Comparison of ENCODE assay signal across 13 cellular contexts in the genomic region with DNA sequence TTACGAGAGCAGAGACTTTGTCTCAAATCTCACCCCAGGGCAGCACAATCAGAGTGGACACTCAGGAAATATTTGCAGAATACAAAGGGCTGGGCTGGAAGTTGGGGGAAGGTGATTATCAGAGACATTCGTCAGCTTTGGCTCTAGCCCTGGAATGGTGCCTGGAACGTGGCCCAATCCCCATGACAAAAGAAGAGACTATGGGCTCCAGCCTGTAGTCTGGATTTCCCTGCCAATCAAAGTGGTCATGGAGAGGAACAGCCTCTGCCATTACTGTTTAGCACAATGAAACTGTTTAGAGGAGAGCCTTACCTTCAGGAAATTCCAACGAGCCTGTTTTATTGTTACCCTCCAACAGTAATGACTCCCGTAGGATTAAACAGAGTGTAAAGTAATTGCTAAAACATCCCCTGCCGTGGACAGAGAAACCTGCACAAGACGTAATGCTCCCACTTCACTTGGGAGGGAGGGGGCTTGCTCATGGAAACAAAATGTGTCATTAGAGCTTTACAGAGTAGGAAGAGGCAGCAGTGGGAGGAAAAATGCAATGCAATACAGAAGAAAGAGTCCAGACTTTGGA.
DNase-seq lines count a peak whose midpoint lies in the region; ATAC-seq and TF ChIP-seq lines count a peak whose summit lies in the region.
"Had no signal": no experiment of that assay in that cellular context is flagged by ENCODE, and none has a peak within 500 bp of the region (broad histone marks: within the 10 kb centered on the region; RNA-seq: fewer than 3 reads in every experiment).

No MANE protein-coding gene starts in this region.

- TF ChIP-seq CTCF in WTC11 (IDR thresholded peaks at IDR 0.05) (no peak), smooth muscle cell (IDR thresholded peaks at IDR 0.05; ENCODE audit: borderline replicate concordance, insufficient read depth, poor library complexity, severe bottlenecking) (no peak)

- no peak overlapping the region for H3K4me3 ChIP-seq in smooth muscle cell

- H3K9me3 ChIP-seq in smooth muscle cell (replicated peaks; ENCODE audit: low read depth), result no peaks in the 10 kb centered on the region

- ATAC-seq in WTC11 (peak; percentile 97), GM18517 (IDR thresholded peaks at IDR 0.05; ENCODE audit: unreplicated experiment) (no peak)
- no peak for ATAC-seq in stimulated activated naive CD8-positive, alpha-beta T cell treated with anti-CD3 and anti-CD28 coated beads, Interleukin-15, amount 100 ng/mL, for 72 hours
- ATAC-seq: activated CD8-positive, alpha-beta memory T cell treated with anti-CD3 and anti-CD28 coated beads, Interleukin-2, amount 10 ng/mL, durations not matched to agents 7 days and 5 days had no signal

- H3K27ac Mint-ChIP-seq in WTC11, result peak overlapping the region; percentile 82
- no peak overlapping the region for H3K27ac Mint-ChIP-seq in stimulated activated naive CD8-positive, alpha-beta T cell treated with anti-CD3 and anti-CD28 coated beads, Interleukin-15, amount 100 ng/mL, for 72 hours
- H3K27ac Mint-ChIP-seq: activated CD8-positive, alpha-beta memory T cell treated with anti-CD3 and anti-CD28 coated beads, Interleukin-2, amount 10 ng/mL, durations not matched to agents 7 days and 5 days; T-helper 1 cell treated with Interleukin-12 subunit alpha and Interleukin-12 subunit beta and Interleukin-4 antibody, amounts not matched to agents 30 μg/mL and 1 μg/mL, for 36 hours had no signal

- POLR2A ChIA-PET in WTC11 (lab: Charles Lee), result interaction anchor here (0.6 kb wide), 1 partner anchor 35 kb away, joined by 4 read pairs; no protein-coding TSS in a partner anchor

- DNase-seq in NCI-H1417 (lab: John Stamatoyannopoulos, UW) (peak; percentile 20 to 59 (median 44)), NCI-H1417 treated with DMSO at 0.1 percent for 48 hours (lab: John Stamatoyannopoulos, UW) (no peak), WTC11 (ENCODE audit: low spot score) (peak; percentile 41), iPS DF 19.7 (ENCODE audit: low read depth, low spot score) (peak; percentile 52), smooth muscle cell (lab: John Stamatoyannopoulos, UW; ENCODE audit: unreplicated experiment) (no peak)
- no peak for DNase-seq in activated CD4-positive, CD25-positive, alpha-beta regulatory T cell treated with anti-CD3 and anti-CD28 coated beads, Interleukin-2, amount 50 U/mL, for 72 hours
- DNase-seq in stimulated activated naive CD8-positive, alpha-beta T cell treated with anti-CD3 and anti-CD28 coated beads, Interleukin-15, amount 100 ng/mL, for 72 hours, result no peak
- DNase-seq: activated CD8-positive, alpha-beta memory T cell treated with anti-CD3 and anti-CD28 coated beads, Interleukin-2, amount 10 ng/mL, durations not matched to agents 7 days and 5 days; GF-D8; NCI-H526 had no signal

- H3K4me3 Mint-ChIP-seq in WTC11, result 0 out of 2 replicates have a peak overlapping the region, but pooled peaks have one; percentile 5
- H3K4me3 Mint-ChIP-seq in stimulated activated naive CD8-positive, alpha-beta T cell treated with anti-CD3 and anti-CD28 coated beads, Interleukin-15, amount 100 ng/mL, for 72 hours, result no peak overlapping the region
- H3K4me3 Mint-ChIP-seq: activated CD8-positive, alpha-beta memory T cell treated with anti-CD3 and anti-CD28 coated beads, Interleukin-2, amount 10 ng/mL, durations not matched to agents 7 days and 5 days; T-helper 1 cell treated with Interleukin-12 subunit alpha and Interleukin-12 subunit beta and Interleukin-4 antibody, amounts not matched to agents 30 μg/mL and 1 μg/mL, for 36 hours had no signal

- no peaks in the 10 kb centered on the region for H4K20me1 ChIP-seq in smooth muscle cell (ENCODE audit: low read depth)

- peak overlapping the region; percentile 57 for H3K4me2 ChIP-seq in smooth muscle cell

- H3F3A ChIP-seq in smooth muscle cell (ENCODE audit: low read depth), result no peaks in the 10 kb centered on the region

- no peaks in the 10 kb centered on the region for H3K36me3 Mint-ChIP-seq in WTC11
- H3K36me3 Mint-ChIP-seq: activated CD8-positive, alpha-beta memory T cell treated with anti-CD3 and anti-CD28 coated beads, Interleukin-2, amount 10 ng/mL, durations not matched to agents 7 days and 5 days had no signal

- H2AFZ ChIP-seq in smooth muscle cell (ENCODE audit: low read depth), result no peak overlapping the region

- peaks cover 13% of the 10 kb centered on the region for H3K4me1 Mint-ChIP-seq in WTC11
- no peaks in the 10 kb centered on the region for H3K4me1 Mint-ChIP-seq in stimulated activated naive CD8-positive, alpha-beta T cell treated with anti-CD3 and anti-CD28 coated beads, Interleukin-15, amount 100 ng/mL, for 72 hours
- H3K4me1 Mint-ChIP-seq: activated CD8-positive, alpha-beta memory T cell treated with anti-CD3 and anti-CD28 coated beads, Interleukin-2, amount 10 ng/mL, durations not matched to agents 7 days and 5 days had no signal

- no peaks in the 10 kb centered on the region for H3K36me3 ChIP-seq in smooth muscle cell (ENCODE audit: low read depth)

- no peaks in the 10 kb centered on the region for H3K79me2 ChIP-seq in smooth muscle cell (ENCODE audit: low read depth)

- peaks cover 7% of the 10 kb centered on the region for H3K9me3 Mint-ChIP-seq in WTC11
- no peaks in the 10 kb centered on the region for H3K9me3 Mint-ChIP-seq in stimulated activated naive CD8-positive, alpha-beta T cell treated with anti-CD3 and anti-CD28 coated beads, Interleukin-15, amount 100 ng/mL, for 72 hours

- H3K4me1 ChIP-seq in smooth muscle cell (ENCODE audit: low read depth), result peaks cover 11% of the 10 kb centered on the region

- H3K9ac ChIP-seq in smooth muscle cell (ENCODE audit: low read depth), result no peak overlapping the region

- no peaks in the 10 kb centered on the region for H3K27me3 ChIP-seq in smooth muscle cell (ENCODE audit: low read depth)

- H3K27ac ChIP-seq in smooth muscle cell (ENCODE audit: low read depth), result no peak overlapping the region
- H3K27ac ChIP-seq: epithelial cell of prostate had no signal

- H3K27me3 Mint-ChIP-seq in WTC11 (ENCODE audit: low read depth), result peaks cover 31% of the 10 kb centered on the region
- peaks cover 8% of the 10 kb centered on the region for H3K27me3 Mint-ChIP-seq in stimulated activated naive CD8-positive, alpha-beta T cell treated with anti-CD3 and anti-CD28 coated beads, Interleukin-15, amount 100 ng/mL, for 72 hours
- H3K27me3 Mint-ChIP-seq: activated CD8-positive, alpha-beta memory T cell treated with anti-CD3 and anti-CD28 coated beads, Interleukin-2, amount 10 ng/mL, durations not matched to agents 7 days and 5 days had no signal

- WGBS in smooth muscle cell (ENCODE audit: low lambda C conversion rate), result 12% methylated on average over 7 of the region's 7 CpGs

- CTCF ChIA-PET in WTC11 (lab: Charles Lee), result no interaction called here

TF ChIP-seq in WTC11, 78 proteins besides CTCF, POLR2A, EP300 and RAD21 (continues in another document):
- TF ChIP-seq, protein P1, sequence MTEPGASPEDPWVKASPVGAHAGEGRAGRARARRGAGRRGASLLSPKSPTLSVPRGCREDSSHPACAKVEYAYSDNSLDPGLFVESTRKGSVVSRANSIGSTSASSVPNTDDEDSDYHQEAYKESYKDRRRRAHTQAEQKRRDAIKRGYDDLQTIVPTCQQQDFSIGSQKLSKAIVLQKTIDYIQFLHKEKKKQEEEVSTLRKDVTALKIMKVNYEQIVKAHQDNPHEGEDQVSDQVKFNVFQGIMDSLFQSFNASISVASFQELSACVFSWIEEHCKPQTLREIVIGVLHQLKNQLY (CRISPR knock-in tag; IDR thresholded peaks at IDR 0.05), result no peak
- TF ChIP-seq NFATC4 (CRISPR knock-in tag; IDR thresholded peaks at IDR 0.05) (no peak), JAZF1 (CRISPR knock-in tag; IDR thresholded peaks at IDR 0.05) (no peak)
- TF ChIP-seq, protein P2, sequence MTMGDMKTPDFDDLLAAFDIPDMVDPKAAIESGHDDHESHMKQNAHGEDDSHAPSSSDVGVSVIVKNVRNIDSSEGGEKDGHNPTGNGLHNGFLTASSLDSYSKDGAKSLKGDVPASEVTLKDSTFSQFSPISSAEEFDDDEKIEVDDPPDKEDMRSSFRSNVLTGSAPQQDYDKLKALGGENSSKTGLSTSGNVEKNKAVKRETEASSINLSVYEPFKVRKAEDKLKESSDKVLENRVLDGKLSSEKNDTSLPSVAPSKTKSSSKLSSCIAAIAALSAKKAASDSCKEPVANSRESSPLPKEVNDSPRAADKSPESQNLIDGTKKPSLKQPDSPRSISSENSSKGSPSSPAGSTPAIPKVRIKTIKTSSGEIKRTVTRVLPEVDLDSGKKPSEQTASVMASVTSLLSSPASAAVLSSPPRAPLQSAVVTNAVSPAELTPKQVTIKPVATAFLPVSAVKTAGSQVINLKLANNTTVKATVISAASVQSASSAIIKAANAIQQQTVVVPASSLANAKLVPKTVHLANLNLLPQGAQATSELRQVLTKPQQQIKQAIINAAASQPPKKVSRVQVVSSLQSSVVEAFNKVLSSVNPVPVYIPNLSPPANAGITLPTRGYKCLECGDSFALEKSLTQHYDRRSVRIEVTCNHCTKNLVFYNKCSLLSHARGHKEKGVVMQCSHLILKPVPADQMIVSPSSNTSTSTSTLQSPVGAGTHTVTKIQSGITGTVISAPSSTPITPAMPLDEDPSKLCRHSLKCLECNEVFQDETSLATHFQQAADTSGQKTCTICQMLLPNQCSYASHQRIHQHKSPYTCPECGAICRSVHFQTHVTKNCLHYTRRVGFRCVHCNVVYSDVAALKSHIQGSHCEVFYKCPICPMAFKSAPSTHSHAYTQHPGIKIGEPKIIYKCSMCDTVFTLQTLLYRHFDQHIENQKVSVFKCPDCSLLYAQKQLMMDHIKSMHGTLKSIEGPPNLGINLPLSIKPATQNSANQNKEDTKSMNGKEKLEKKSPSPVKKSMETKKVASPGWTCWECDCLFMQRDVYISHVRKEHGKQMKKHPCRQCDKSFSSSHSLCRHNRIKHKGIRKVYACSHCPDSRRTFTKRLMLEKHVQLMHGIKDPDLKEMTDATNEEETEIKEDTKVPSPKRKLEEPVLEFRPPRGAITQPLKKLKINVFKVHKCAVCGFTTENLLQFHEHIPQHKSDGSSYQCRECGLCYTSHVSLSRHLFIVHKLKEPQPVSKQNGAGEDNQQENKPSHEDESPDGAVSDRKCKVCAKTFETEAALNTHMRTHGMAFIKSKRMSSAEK (CRISPR knock-in tag; IDR thresholded peaks at IDR 0.05; ENCODE audit: borderline replicate concordance), result no peak
- TF ChIP-seq, protein P3, sequence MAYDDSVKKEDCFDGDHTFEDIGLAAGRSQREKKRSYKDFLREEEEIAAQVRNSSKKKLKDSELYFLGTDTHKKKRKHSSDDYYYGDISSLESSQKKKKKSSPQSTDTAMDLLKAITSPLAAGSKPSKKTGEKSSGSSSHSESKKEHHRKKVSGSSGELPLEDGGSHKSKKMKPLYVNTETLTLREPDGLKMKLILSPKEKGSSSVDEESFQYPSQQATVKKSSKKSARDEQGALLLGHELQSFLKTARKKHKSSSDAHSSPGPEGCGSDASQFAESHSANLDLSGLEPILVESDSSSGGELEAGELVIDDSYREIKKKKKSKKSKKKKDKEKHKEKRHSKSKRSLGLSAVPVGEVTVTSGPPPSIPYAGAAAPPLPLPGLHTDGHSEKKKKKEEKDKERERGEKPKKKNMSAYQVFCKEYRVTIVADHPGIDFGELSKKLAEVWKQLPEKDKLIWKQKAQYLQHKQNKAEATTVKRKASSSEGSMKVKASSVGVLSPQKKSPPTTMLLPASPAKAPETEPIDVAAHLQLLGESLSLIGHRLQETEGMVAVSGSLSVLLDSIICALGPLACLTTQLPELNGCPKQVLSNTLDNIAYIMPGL (CRISPR knock-in tag; IDR thresholded peaks at IDR 0.05), result no peak

Comparison
In these comparisons a context has a peak if more than half of its experiments do, and no peak if none do; other contexts are left out.
1. DNase-seq: peak in NCI-H1417 (3 of 3), WTC11 (single experiment) and iPS DF 19.7 (single experiment); none in NCI-H1417 treated with DMSO at 0.1 percent for 48 hours (single experiment), smooth muscle cell (single experiment), activated CD4-positive, CD25-positive, alpha-beta regulatory T cell treated with anti-CD3 and anti-CD28 coated beads, Interleukin-2, amount 50 U/mL, for 72 hours (single experiment) and stimulated activated naive CD8-positive, alpha-beta T cell treated with anti-CD3 and anti-CD28 coated beads, Interleukin-15, amount 100 ng/mL, for 72 hours (0 of 2).